20 cellular contexts compared by ENCODE assay signal in genomic region chr2:8002765-8003393, GRCh38.
DNase-seq lines count a peak whose midpoint lies in the region; ATAC-seq, FAIRE-seq and TF ChIP-seq lines count a peak whose summit lies in the region.
"Had no signal": no experiment of that assay in that cellular context is flagged by ENCODE, and none has a peak within 500 bp of the region (broad histone marks: within the 10 kb centered on the region; RNA-seq: fewer than 3 reads in every experiment).

No MANE protein-coding gene starts in this region.

- TF ChIP-seq EP300 in neural cell (conservative IDR thresholded peaks at IDR 0.05; ENCODE audit: poor library complexity, severe bottlenecking) = no peak

- no peaks in the 10 kb centered on the region for H3K9me2 ChIP-seq in neural cell (ENCODE audit: insufficient read depth, low read length)

- no peaks in the 10 kb centered on the region for H3K36me3 ChIP-seq in right atrium auricular region
- H3K36me3 ChIP-seq in astrocyte (ENCODE audit: insufficient read depth, low read length) = no peaks in the 10 kb centered on the region
- H3K36me3 ChIP-seq in neural cell (ENCODE audit: insufficient read depth, low read length) = no peaks in the 10 kb centered on the region
- H3K36me3 ChIP-seq: left lung, upper lobe of right lung had no signal

- H3K9me3 ChIP-seq in right atrium auricular region (no peaks in the 10 kb centered on the region), right cardiac atrium (ENCODE audit: control insufficient read depth, low read length) (no peaks in the 10 kb centered on the region), astrocyte (ENCODE audit: insufficient read depth, low read depth, low read length) (no peaks in the 10 kb centered on the region), neural cell (ENCODE audit: low read length) (no peaks in the 10 kb centered on the region)
- H3K9me3 ChIP-seq: left lung, upper lobe of right lung had no signal

- no peak for ATAC-seq in right cardiac atrium
- ATAC-seq in stimulated activated effector memory CD8-positive, alpha-beta T cell treated with anti-CD3 and anti-CD28 coated beads, Interleukin-12 subunit alpha, Interleukin-12 subunit beta, amount 100 ng/mL, for 72 hours = no peak
- ATAC-seq in HG03432 (IDR thresholded peaks at IDR 0.05; ENCODE audit: unreplicated experiment) = no peak

- H3K27ac ChIP-seq in right atrium auricular region = peak overlapping the region; percentile 73 to 92
- H3K27ac ChIP-seq in right cardiac atrium (ENCODE audit: low read length) = no peak overlapping the region
- peak overlapping the region; percentile 27 for H3K27ac ChIP-seq in astrocyte (ENCODE audit: low read depth, low read length)
- H3K27ac ChIP-seq in neural cell (ENCODE audit: low read length) = no peak overlapping the region
- H3K27ac ChIP-seq: parathyroid adenoma had no signal

- no peak overlapping the region for H3K27ac Mint-ChIP-seq in astrocyte (ENCODE audit: unreplicated experiment)
- H3K27ac Mint-ChIP-seq in stimulated activated effector memory CD8-positive, alpha-beta T cell treated with anti-CD3 and anti-CD28 coated beads, Interleukin-12 subunit alpha, Interleukin-12 subunit beta, amount 100 ng/mL, for 72 hours = no peak overlapping the region
- H3K27ac Mint-ChIP-seq: dendritic cell treated with granulocyte-macrophage colony-stimulating factor and Interleukin-4, amounts not matched to agents 40 ng/mL and 50 ng/mL, for 4 days had no signal

- H3K79me2 ChIP-seq in astrocyte (ENCODE audit: insufficient read depth, low read length) (no peaks in the 10 kb centered on the region), neural cell (replicated peaks; ENCODE audit: insufficient read depth, low read length) (no peaks in the 10 kb centered on the region)
- H3K79me2 ChIP-seq: parathyroid adenoma had no signal

- H3K4me1 Mint-ChIP-seq in astrocyte (ENCODE audit: low read depth, unreplicated experiment) = peaks cover 9% of the 10 kb centered on the region
- peaks cover 10% of the 10 kb centered on the region for H3K4me1 Mint-ChIP-seq in stimulated activated effector memory CD8-positive, alpha-beta T cell treated with anti-CD3 and anti-CD28 coated beads, Interleukin-12 subunit alpha, Interleukin-12 subunit beta, amount 100 ng/mL, for 72 hours
- H3K4me1 Mint-ChIP-seq: CD4-positive, alpha-beta memory T cell had no signal

- H4K20me1 ChIP-seq in astrocyte (ENCODE audit: insufficient read depth, low read length) (no peaks in the 10 kb centered on the region), neural cell (ENCODE audit: insufficient read depth) (no peaks in the 10 kb centered on the region)

- H3K4me2 ChIP-seq in astrocyte (ENCODE audit: low read length) (no peak overlapping the region), neural cell (ENCODE audit: low read length) (no peak overlapping the region)

- WGBS in right cardiac atrium = 56% methylated on average over 8 of the region's 8 CpGs

- H3K4me3 ChIP-seq in right atrium auricular region (no peak overlapping the region), right cardiac atrium (ENCODE audit: low read length) (no peak overlapping the region), astrocyte (ENCODE audit: insufficient read depth, low read depth, low read length) (no peak overlapping the region), neural cell (ENCODE audit: low read length) (no peak overlapping the region)
- H3K4me3 ChIP-seq: left lung, upper lobe of right lung had no signal

- peaks cover 0 to 23% of the 10 kb centered on the region in 2 donors for H3K4me1 ChIP-seq in right atrium auricular region
- H3K4me1 ChIP-seq in right cardiac atrium (ENCODE audit: control insufficient read depth, insufficient read depth, low read length) = peaks cover 1% of the 10 kb centered on the region
- H3K4me1 ChIP-seq in astrocyte (ENCODE audit: insufficient read depth, low read length) = no peaks in the 10 kb centered on the region
- H3K4me1 ChIP-seq: upper lobe of right lung had no signal

- intact Hi-C loops in right cardiac atrium (cut with DNase I) = loop anchor here in 1 of 4 donors (10.0 kb wide), 1 partner anchor 672 kb away; no protein-coding TSS in a partner anchor

- H3K27me3 Mint-ChIP-seq in astrocyte (ENCODE audit: low read depth, unreplicated experiment) = no peaks in the 10 kb centered on the region
- H3K27me3 Mint-ChIP-seq: CD4-positive, alpha-beta memory T cell; dendritic cell treated with granulocyte-macrophage colony-stimulating factor and Interleukin-4, amounts not matched to agents 40 ng/mL and 50 ng/mL, for 4 days had no signal

- H3F3A ChIP-seq in neural cell (ENCODE audit: insufficient read depth, low read length, poor library complexity, severe bottlenecking) = no peaks in the 10 kb centered on the region

- TF ChIP-seq CTCF in right atrium auricular region (IDR thresholded peaks at IDR 0.05) = no peak
- no peak for TF ChIP-seq CTCF in astrocyte (IDR thresholded peaks at IDR 0.05; ENCODE audit: insufficient read depth, low read depth, low read length)
- TF ChIP-seq CTCF in neural cell (IDR thresholded peaks at IDR 0.05; ENCODE audit: poor library complexity, severe bottlenecking) = no peak

- H3K9me3 Mint-ChIP-seq in astrocyte (ENCODE audit: unreplicated experiment) = no peaks in the 10 kb centered on the region
- H3K9me3 Mint-ChIP-seq in stimulated activated effector memory CD8-positive, alpha-beta T cell treated with anti-CD3 and anti-CD28 coated beads, Interleukin-12 subunit alpha, Interleukin-12 subunit beta, amount 100 ng/mL, for 72 hours = no peaks in the 10 kb centered on the region
- H3K9me3 Mint-ChIP-seq: CD4-positive, alpha-beta memory T cell; dendritic cell treated with granulocyte-macrophage colony-stimulating factor and Interleukin-4, amounts not matched to agents 40 ng/mL and 50 ng/mL, for 4 days; HFFc6 had no signal

- H3K4me3 Mint-ChIP-seq in astrocyte (ENCODE audit: unreplicated experiment) = no peak overlapping the region
- H3K4me3 Mint-ChIP-seq in stimulated activated effector memory CD8-positive, alpha-beta T cell treated with anti-CD3 and anti-CD28 coated beads, Interleukin-12 subunit alpha, Interleukin-12 subunit beta, amount 100 ng/mL, for 72 hours = no peak overlapping the region
- H3K4me3 Mint-ChIP-seq: CD4-positive, alpha-beta memory T cell; dendritic cell treated with granulocyte-macrophage colony-stimulating factor and Interleukin-4, amounts not matched to agents 40 ng/mL and 50 ng/mL, for 4 days had no signal

- no peak for TF ChIP-seq RAD21 in neural cell (conservative IDR thresholded peaks at IDR 0.05)

- FAIRE-seq in astrocyte (lab: Jason Lieb, UNC) = no peak

- H2AFZ ChIP-seq in astrocyte (ENCODE audit: low read depth, low read length) (no peak overlapping the region), neural cell (ENCODE audit: low read depth, low read length) (no peak overlapping the region)
- H2AFZ ChIP-seq: parathyroid adenoma had no signal

- H3K27me3 ChIP-seq in right atrium auricular region = no peaks in the 10 kb centered on the region
- no peaks in the 10 kb centered on the region for H3K27me3 ChIP-seq in right cardiac atrium (ENCODE audit: control insufficient read depth, insufficient read depth)
- no peaks in the 10 kb centered on the region for H3K27me3 ChIP-seq in astrocyte (ENCODE audit: insufficient read depth, low read length)
- no peaks in the 10 kb centered on the region for H3K27me3 ChIP-seq in neural cell (ENCODE audit: insufficient read depth, low read depth, low read length)
- H3K27me3 ChIP-seq: left lung, upper lobe of right lung had no signal

- no peaks in the 10 kb centered on the region for H3K36me3 Mint-ChIP-seq in astrocyte (ENCODE audit: low read depth, unreplicated experiment)
- H3K36me3 Mint-ChIP-seq in stimulated activated effector memory CD8-positive, alpha-beta T cell treated with anti-CD3 and anti-CD28 coated beads, Interleukin-12 subunit alpha, Interleukin-12 subunit beta, amount 100 ng/mL, for 72 hours = no peaks in the 10 kb centered on the region
- H3K36me3 Mint-ChIP-seq: CD4-positive, alpha-beta memory T cell had no signal

- peak overlapping the region; percentile 4 for H3K9ac ChIP-seq in astrocyte (ENCODE audit: low read length)
- no peak overlapping the region for H3K9ac ChIP-seq in neural cell (ENCODE audit: low read length)
- H3K9ac ChIP-seq: parathyroid adenoma had no signal

- no peak for DNase-seq in right atrium auricular region (ENCODE audit: low spot score)
- DNase-seq in right cardiac atrium = no peak
- no peak for DNase-seq in astrocyte (ENCODE audit: low read depth)
- DNase-seq in nucleus accumbens (lab: John Stamatoyannopoulos, UW) = no peak
- no peak for DNase-seq in stimulated activated effector memory CD8-positive, alpha-beta T cell treated with anti-CD3 and anti-CD28 coated beads, Interleukin-12 subunit alpha, Interleukin-12 subunit beta, amount 100 ng/mL, for 72 hours (ENCODE audit: low spot score in 2 of 2)
- no peak for DNase-seq in T1000 (lab: John Stamatoyannopoulos, UW)
- DNase-seq: ACHN; activated CD4-positive, CD25-positive, alpha-beta regulatory T cell treated with anti-CD3 and anti-CD28 coated beads, Interleukin-2, amount 50 U/mL, for 72 hours; activated naive CD4-positive, alpha-beta T cell; CD4-positive, alpha-beta memory T cell; SIG-M5; stimulated activated naive CD4-positive, alpha-beta T cell treated with Interleukin-2 at 50 U/mL for 16 hours; T-helper 9 cell; upper lobe of right lung had no signal

TF ChIP-seq in neural cell, 6 proteins besides CTCF, POLR2A, EP300 and RAD21:
- no peak for TF ChIP-seq MXI1 (conservative IDR thresholded peaks at IDR 0.05; ENCODE audit: poor library complexity, severe bottlenecking)
- no peak for TF ChIP-seq EZH2 (IDR thresholded peaks at IDR 0.05; ENCODE audit: borderline replicate concordance, insufficient read depth, low read length, poor library complexity, severe bottlenecking)
- no peak for TF ChIP-seq TAF1 (IDR thresholded peaks at IDR 0.05; ENCODE audit: low read depth)
- TF ChIP-seq POLR2AphosphoS5 (IDR thresholded peaks at IDR 0.05) = peak; percentile 12
TF ChIP-seq in neural cell: peak in this region for 1.

Comparison
In these comparisons a context has a peak if more than half of its experiments do, and no peak if none do; other contexts are left out.
1. H3K27ac ChIP-seq: peak in right atrium auricular region (2 of 2) and astrocyte (single experiment); none in right cardiac atrium (single experiment) and neural cell (single experiment).